ENCODE assay signal across 29 cellular contexts in the genomic region with DNA sequence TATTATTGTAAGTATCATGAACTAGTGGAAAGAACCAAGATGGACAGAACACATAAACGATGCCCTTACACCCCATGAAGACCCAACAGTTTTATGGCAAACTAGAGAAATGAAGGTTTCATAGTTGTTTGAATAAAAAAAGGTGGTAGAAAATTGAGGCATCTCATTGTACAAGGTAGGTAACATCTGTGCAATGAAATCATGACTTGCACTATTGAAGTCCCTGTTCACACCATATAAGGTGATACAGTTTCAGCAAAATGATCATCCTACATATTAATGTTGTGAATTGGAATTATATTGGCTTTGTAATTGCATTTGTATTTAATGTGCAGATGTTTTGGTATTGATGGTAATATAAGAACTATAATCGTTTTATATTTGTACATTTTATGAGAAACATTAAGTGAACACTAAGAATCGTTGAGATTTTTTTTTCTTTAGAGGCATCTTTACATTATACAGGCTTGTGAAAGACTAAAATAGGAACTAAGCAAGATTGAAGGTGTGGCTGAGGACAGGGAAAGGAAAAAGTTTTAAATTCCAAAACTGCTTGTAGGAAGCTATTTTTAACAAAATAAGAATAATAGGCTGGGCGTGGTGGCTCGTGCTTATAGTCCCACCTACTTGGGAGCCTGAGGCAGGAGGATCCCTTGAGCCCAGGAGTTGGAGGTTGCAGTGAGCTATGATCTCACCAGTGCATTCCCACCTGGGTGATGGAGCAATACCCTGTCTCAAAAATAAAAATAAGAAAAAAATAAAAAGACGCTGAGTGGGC. TPM values are rescaled to one million over a fixed set of nuclear protein-coding genes. Genes with fewer than 3 reads are reported as not detected.
"Had no signal": no experiment of that assay in that cellular context is flagged by ENCODE, and none has a peak within 500 bp of the region (broad histone marks: within the 10 kb centered on the region; RNA-seq: fewer than 3 reads in every experiment).

No MANE protein-coding gene starts in this region.

- H3K4me1 Mint-ChIP-seq: activated CD4-positive, alpha-beta T cell treated with anti-CD3 and anti-CD28 coated beads, Interleukin-2, amount 10 ng/mL, durations not matched to agents 24 days and 14 days; activated naive CD8-positive, alpha-beta T cell treated with anti-CD3 and anti-CD28 coated beads for 36 hours; activated T-helper 17 cell treated with anti-CD3 and anti-CD28 coated beads, Interleukin-2, amount 50 U/mL, for 72 hours had no signal

- H3K27ac ChIP-seq: ascending aorta, SJCRH30, SK-N-MC, WERI-Rb-1 had no signal

- H3K36me3 Mint-ChIP-seq: activated naive CD8-positive, alpha-beta T cell treated with anti-CD3 and anti-CD28 coated beads for 36 hours had no signal

- H3K27me3 Mint-ChIP-seq: activated CD8-positive, alpha-beta T cell treated with anti-CD3 and anti-CD28 coated beads for 36 hours had no signal

- H3K36me3 ChIP-seq: ascending aorta, SJCRH30, WERI-Rb-1 had no signal

- H3K4me3 ChIP-seq: ascending aorta, SJCRH30, SK-N-MC had no signal

- H3K4me3 Mint-ChIP-seq: activated CD4-positive, alpha-beta T cell treated with anti-CD3 and anti-CD28 coated beads, Interleukin-2, amount 10 ng/mL, durations not matched to agents 24 days and 14 days; activated CD8-positive, alpha-beta T cell treated with anti-CD3 and anti-CD28 coated beads for 36 hours; activated naive CD8-positive, alpha-beta T cell treated with anti-CD3 and anti-CD28 coated beads for 36 hours; activated T-cell treated with anti-CD3 and anti-CD28 coated beads, Interleukin-2, amount 50 U/mL, for 72 hours; activated T-helper 17 cell treated with anti-CD3 and anti-CD28 coated beads, Interleukin-2, amount 50 U/mL, for 72 hours had no signal

- ATAC-seq: activated CD8-positive, alpha-beta T cell treated with anti-CD3 and anti-CD28 coated beads for 36 hours; activated T-cell treated with anti-CD3 and anti-CD28 coated beads, Interleukin-2, amount 50 U/mL, for 72 hours; activated T-helper 17 cell treated with anti-CD3 and anti-CD28 coated beads, Interleukin-2, amount 50 U/mL, for 72 hours had no signal

- H3K9me3 ChIP-seq: ascending aorta, SJCRH30 had no signal

- H3K27me3 ChIP-seq: ascending aorta, SJCRH30 had no signal

- H3K9me3 Mint-ChIP-seq: activated CD4-positive, alpha-beta T cell treated with anti-CD3 and anti-CD28 coated beads, Interleukin-2, amount 10 ng/mL, durations not matched to agents 24 days and 14 days; activated CD8-positive, alpha-beta T cell treated with anti-CD3 and anti-CD28 coated beads for 36 hours; activated naive CD8-positive, alpha-beta T cell treated with anti-CD3 and anti-CD28 coated beads for 36 hours; activated T-cell treated with anti-CD3 and anti-CD28 coated beads, Interleukin-2, amount 50 U/mL, for 72 hours; activated T-helper 17 cell treated with anti-CD3 and anti-CD28 coated beads, Interleukin-2, amount 50 U/mL, for 72 hours had no signal

- H3K27ac Mint-ChIP-seq: activated CD4-positive, alpha-beta T cell treated with anti-CD3 and anti-CD28 coated beads, Interleukin-2, amount 10 ng/mL, durations not matched to agents 24 days and 14 days; activated CD8-positive, alpha-beta T cell treated with anti-CD3 and anti-CD28 coated beads for 36 hours; activated naive CD8-positive, alpha-beta T cell treated with anti-CD3 and anti-CD28 coated beads for 36 hours; activated T-cell treated with anti-CD3 and anti-CD28 coated beads, Interleukin-2, amount 50 U/mL, for 72 hours; activated T-helper 17 cell treated with anti-CD3 and anti-CD28 coated beads, Interleukin-2, amount 50 U/mL, for 72 hours had no signal

- DNase-seq: activated CD4-positive, alpha-beta T cell treated with anti-CD3 and anti-CD28 coated beads, Interleukin-2, amount 10 ng/mL, durations not matched to agents 24 days and 14 days; activated CD4-positive, alpha-beta T cell treated with anti-CD3 and anti-CD28 coated beads, Interleukin-2, amount 50 U/mL, for 4 hours; activated CD4-positive, CD25-positive, alpha-beta regulatory T cell; activated CD8-positive, alpha-beta T cell treated with anti-CD3 and anti-CD28 coated beads for 36 hours; activated effector memory CD4-positive, alpha-beta T cell treated with anti-CD3 and anti-CD28 coated beads, Interleukin-2, amount 50 U/mL, for 16 hours; activated naive CD4-positive, alpha-beta T cell; activated naive CD4-positive, alpha-beta T cell treated with anti-CD3 and anti-CD28 coated beads, Interleukin-2, amount 50 U/mL, for 16 hours; activated naive CD8-positive, alpha-beta T cell treated with anti-CD3 and anti-CD28 coated beads for 36 hours; activated T-cell treated with anti-CD3 and anti-CD28 coated beads, Interleukin-2, amount 50 U/mL, for 1 hour; activated T-cell treated with anti-CD3 and anti-CD28 coated beads, Interleukin-2, amount 50 U/mL, for 72 hours; amygdala; Karpas-422; NCI-H1048; NCI-H1105 treated with DMSO at 0.1 percent for 48 hours; NCI-H1436 treated with DMSO at 0.1 percent for 48 hours; NCI-H1694 treated with DMSO at 0.1 percent for 48 hours; NCI-H2029; NCI-H345; NCI-H524 treated with DMSO at 0.1 percent for 48 hours; SHP77; SJCRH30; T1000; WERI-Rb-1 had no signal

RNA-seq across cellular contexts. Expression of a gene that starts 48.5 kb away (rescaled TPM):
- total RNA-seq: activated CD4-positive, alpha-beta T cell treated with anti-CD3 and anti-CD28 coated beads, Interleukin-2, amount 10 ng/mL, durations not matched to agents 24 days and 14 days; activated CD8-positive, alpha-beta memory T cell treated with anti-CD3 and anti-CD28 coated beads for 36 hours; activated CD8-positive, alpha-beta T cell treated with anti-CD3 and anti-CD28 coated beads for 36 hours; activated naive CD8-positive, alpha-beta T cell treated with anti-CD3 and anti-CD28 coated beads for 36 hours; activated T-cell treated with anti-CD3 and anti-CD28 coated beads, Interleukin-2, amount 50 U/mL, for 72 hours; activated T-helper 17 cell treated with anti-CD3 and anti-CD28 coated beads, Interleukin-2, amount 50 U/mL, for 72 hours; T-helper 1 cell treated with Interleukin-12 subunit alpha and Interleukin-12 subunit beta and Interleukin-4 antibody, amounts not matched to agents 30 ng/mL and 1 ng/mL, for 36 hours; T-helper 2 cell treated with Interferon-gamma antibody and Interleukin-4, amounts not matched to agents 100 ng/mL and 5 ng/mL, for 36 hours had no signal
